Comparison of ENCODE assay signal across 25 cellular contexts in the genomic region with DNA sequence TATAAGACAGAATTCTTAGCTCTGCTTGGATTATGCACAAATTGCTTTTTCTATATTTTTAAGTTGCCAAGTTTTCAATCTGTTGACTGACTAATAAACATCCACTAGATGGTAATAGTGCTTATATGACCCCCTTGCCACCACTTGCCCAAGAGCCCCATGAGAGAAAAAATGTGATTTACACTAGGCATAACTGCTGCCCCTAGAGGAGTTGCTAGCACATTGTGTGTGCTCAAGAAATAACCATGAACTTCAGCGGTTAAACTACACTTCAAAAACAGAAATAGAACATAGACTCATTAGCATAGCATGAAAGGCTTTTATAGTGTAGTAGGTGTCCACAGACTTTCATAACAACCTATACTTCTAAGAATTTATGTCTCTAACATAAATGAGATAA.
DNase-seq lines count a peak whose midpoint lies in the region; ATAC-seq, FAIRE-seq and TF ChIP-seq lines count a peak whose summit lies in the region.
"Had no signal": no experiment of that assay in that cellular context is flagged by ENCODE, and none has a peak within 500 bp of the region (broad histone marks: within the 10 kb centered on the region; RNA-seq: fewer than 3 reads in every experiment).

No MANE protein-coding gene starts in this region.

- no peak overlapping the region for H2AFZ ChIP-seq in OCI-LY3 (ENCODE audit: low read depth, low read length)
- no peak overlapping the region for H2AFZ ChIP-seq in H1 (ENCODE audit: low read length)

- no peak overlapping the region for H3K4ac ChIP-seq in H1 (replicated peaks; ENCODE audit: insufficient read length, low read depth, low read length)

- no peaks in the 10 kb centered on the region for H3K27me3 Mint-ChIP-seq in T-helper 17 cell
- H3K27me3 Mint-ChIP-seq: activated CD8-positive, alpha-beta T cell treated with anti-CD3 and anti-CD28 coated beads for 36 hours; activated naive CD4-positive, alpha-beta T cell treated with anti-CD3 and anti-CD28 coated beads, Interleukin-2, amount 50 U/mL, for 24 hours; activated T-cell treated with anti-CD3 and anti-CD28 coated beads, Interleukin-2, amount 50 U/mL, for 24 hours had no signal

- H3K4me3 ChIP-seq in OCI-LY3 (ENCODE audit: low read length) (no peak overlapping the region), H1 (ENCODE audit: extremely low read depth in 1 of 4, insufficient read depth in 2 of 4, low read depth in 3 of 4, low read length in 4 of 4) (no peak overlapping the region)
- H3K4me3 ChIP-seq: gastrocnemius medialis, left ventricle myocardium inferior, mucosa of descending colon, thyroid gland had no signal

- H3K79me1 ChIP-seq in H1 (ENCODE audit: low read depth, low read length) = no peaks in the 10 kb centered on the region

- no peak overlapping the region for H4K5ac ChIP-seq in H1 (ENCODE audit: insufficient read length, low read depth, low read length)

- H3K4me3 Mint-ChIP-seq in T-helper 17 cell = no peak overlapping the region
- H3K4me3 Mint-ChIP-seq: activated CD8-positive, alpha-beta T cell treated with anti-CD3 and anti-CD28 coated beads for 36 hours; activated naive CD4-positive, alpha-beta T cell treated with anti-CD3 and anti-CD28 coated beads, Interleukin-2, amount 50 U/mL, for 24 hours; activated T-cell treated with anti-CD3 and anti-CD28 coated beads, Interleukin-2, amount 50 U/mL, for 24 hours; CD8-positive, alpha-beta T cell had no signal

- H3K9ac ChIP-seq in OCI-LY3 (ENCODE audit: low read length) = no peak overlapping the region
- H3K9ac ChIP-seq in H1 (replicated peaks in 1 of 4; ENCODE audit: extremely low read depth in 1 of 4, low read depth in 3 of 4, low read length in 3 of 4) = no peak overlapping the region

- H4K91ac ChIP-seq in H1 (replicated peaks; ENCODE audit: insufficient read length, low read length) = no peak overlapping the region

- H3K4me2 ChIP-seq in OCI-LY3 (ENCODE audit: low read length) = no peak overlapping the region
- H3K4me2 ChIP-seq in H1 (ENCODE audit: insufficient read depth in 1 of 2, low read depth in 2 of 2, low read length in 2 of 2) = no peak overlapping the region

- no peak overlapping the region for H2AK5ac ChIP-seq in H1 (ENCODE audit: low read depth, low read length)

- H3K36me3 Mint-ChIP-seq in T-helper 17 cell (ENCODE audit: low read depth) = no peaks in the 10 kb centered on the region
- H3K36me3 Mint-ChIP-seq: activated naive CD4-positive, alpha-beta T cell treated with anti-CD3 and anti-CD28 coated beads, Interleukin-2, amount 50 U/mL, for 24 hours; CD8-positive, alpha-beta T cell had no signal

- no peaks in the 10 kb centered on the region for H3K4me1 ChIP-seq in OCI-LY3 (ENCODE audit: low read length)
- no peaks in the 10 kb centered on the region for H3K4me1 ChIP-seq in H1 (replicated peaks in 1 of 4; ENCODE audit: control insufficient read depth in 3 of 4, insufficient read depth in 4 of 4, low read length in 3 of 4)
- H3K4me1 ChIP-seq: gastrocnemius medialis, left ventricle myocardium inferior, thyroid gland had no signal

- H3K14ac ChIP-seq in H1 (ENCODE audit: insufficient read length) = no peak overlapping the region

- TF ChIP-seq CTCF in OCI-LY3 (IDR thresholded peaks at IDR 0.05; ENCODE audit: low read depth, low read length) (0 out of 2 replicates have a peak, but pooled peaks have one; percentile 13), H1 (IDR thresholded peaks at IDR 0.05; ENCODE audit: control extremely low read depth in 1 of 3, insufficient read depth in 1 of 3, low read depth in 1 of 3, low read length in 3 of 3) (peak in 2 of 3 experiments; percentile 30 to 31; a peak in 2 of 4 replicates)

- ATAC-seq in T-helper 17 cell = no peak
- ATAC-seq: activated CD8-positive, alpha-beta T cell treated with anti-CD3 and anti-CD28 coated beads for 36 hours; CD8-positive, alpha-beta T cell; gastrocnemius medialis; mucosa of descending colon had no signal

- WGBS in H1 (ENCODE audit: extremely low coverage in 1 of 2, insufficient coverage in 1 of 2, insufficient read length in 1 of 2, insufficient replicate concordance in 2 of 2, low coverage in 1 of 2, low lambda C conversion rate in 2 of 2, missing lambda C conversion rate in 1 of 2), 2 experiments = 96% methylated on average over 1 of the region's 1 CpG; no CpG with 5 or more reads in 1 of the 2 experiments

- H4K20me1 ChIP-seq in OCI-LY3 (ENCODE audit: insufficient read depth, low read length) = no peaks in the 10 kb centered on the region
- no peaks in the 10 kb centered on the region for H4K20me1 ChIP-seq in H1 (replicated peaks in 1 of 2; ENCODE audit: control insufficient read depth in 1 of 2, insufficient read depth in 2 of 2, low read length in 2 of 2)

- H3K27ac Mint-ChIP-seq in T-helper 17 cell = no peak overlapping the region
- H3K27ac Mint-ChIP-seq: activated CD8-positive, alpha-beta T cell treated with anti-CD3 and anti-CD28 coated beads for 36 hours; activated naive CD4-positive, alpha-beta T cell treated with anti-CD3 and anti-CD28 coated beads, Interleukin-2, amount 50 U/mL, for 24 hours; activated T-cell treated with anti-CD3 and anti-CD28 coated beads, Interleukin-2, amount 50 U/mL, for 24 hours; CD8-positive, alpha-beta T cell had no signal

- H3K79me2 ChIP-seq in OCI-LY3 (ENCODE audit: low read length) (no peaks in the 10 kb centered on the region), H1 (ENCODE audit: control insufficient read depth in 1 of 2, insufficient read depth in 2 of 2, low read length in 2 of 2) (no peaks in the 10 kb centered on the region)

- H2BK120ac ChIP-seq in H1 (replicated peaks; ENCODE audit: low read depth, low read length) = no peak overlapping the region

- H2BK20ac ChIP-seq in H1 (ENCODE audit: low read length) = no peak overlapping the region

- no peak for TF ChIP-seq EP300 in H1 (IDR thresholded peaks at IDR 0.05; ENCODE audit: borderline replicate concordance in 1 of 2, low read depth in 2 of 2, low read length in 2 of 2)

- no peak overlapping the region for H3K18ac ChIP-seq in H1 (ENCODE audit: extremely low read depth, low read length)

- no peak overlapping the region for H3K23ac ChIP-seq in H1 (ENCODE audit: insufficient read length)

- no peak overlapping the region for H4K8ac ChIP-seq in H1 (ENCODE audit: extremely low read depth, insufficient read depth, low read length)

- CTCF ChIA-PET in H1 (lab: Charles Lee; ENCODE audit: partially characterized antibody) = interaction anchor here (0.7 to 1.6 kb wide), 3 partner anchors 13 to 102 kb away, joined by 3 read pairs; no protein-coding TSS in a partner anchor

- H2BK12ac ChIP-seq in H1 (ENCODE audit: low read depth, low read length) = no peak overlapping the region

- no peak overlapping the region for H2BK5ac ChIP-seq in H1 (ENCODE audit: low read depth, low read length)

- H3K9me3 ChIP-seq in OCI-LY3 (ENCODE audit: insufficient read depth, low read length) (no peaks in the 10 kb centered on the region), H1 (ENCODE audit: insufficient read depth in 2 of 2, low read depth in 1 of 2, low read length in 1 of 2) (no peaks in the 10 kb centered on the region), T-helper 17 cell (ENCODE audit: control insufficient read depth, low read length, poor library complexity, severe bottlenecking) (no peaks in the 10 kb centered on the region)
- H3K9me3 ChIP-seq: left ventricle myocardium inferior, mucosa of descending colon, neutrophil, thyroid gland had no signal

- POLR2A ChIA-PET in H1 (lab: Charles Lee; ENCODE audit: partially characterized antibody) = no interaction called here

- no peak overlapping the region for H2BK15ac ChIP-seq in H1 (ENCODE audit: low read length)

- H3K56ac ChIP-seq in H1 (replicated peaks; ENCODE audit: insufficient read length, low read depth, low read length) = no peak overlapping the region

- no peaks in the 10 kb centered on the region for H3K4me1 Mint-ChIP-seq in T-helper 17 cell
- H3K4me1 Mint-ChIP-seq: activated naive CD4-positive, alpha-beta T cell treated with anti-CD3 and anti-CD28 coated beads, Interleukin-2, amount 50 U/mL, for 24 hours had no signal

- H3K36me3 ChIP-seq in OCI-LY3 (replicated peaks; ENCODE audit: low read depth, low read length) (no peaks in the 10 kb centered on the region), H1 (ENCODE audit: control insufficient read depth in 2 of 4, insufficient read depth in 4 of 4, low read length in 3 of 4) (no peaks in the 10 kb centered on the region; a peak in 1 of 8 replicates)
- H3K36me3 ChIP-seq: gastrocnemius medialis, left ventricle myocardium inferior, neutrophil, thyroid gland had no signal

- no peaks in the 10 kb centered on the region for H3K23me2 ChIP-seq in H1 (ENCODE audit: low read depth, low read length)

- peak; percentile 23 for DNase-seq in NCI-H2171 treated with DMSO at 0.1 percent for 48 hours (lab: John Stamatoyannopoulos, UW)
- DNase-seq in NCI-H2171 (lab: John Stamatoyannopoulos, UW) = no peak
- no peak for DNase-seq in H1 (ENCODE audit: low read depth in 1 of 2, low spot score in 2 of 2)
- DNase-seq in cerebellum (ENCODE audit: low spot score) = no peak
- no peak for DNase-seq in NCI-H146 (lab: John Stamatoyannopoulos, UW)
- no peak for DNase-seq in putamen (ENCODE audit: low spot score)
- DNase-seq in T-helper 17 cell = no peak
- DNase-seq: activated CD4-positive, CD25-positive, alpha-beta regulatory T cell; activated CD8-positive, alpha-beta T cell treated with anti-CD3 and anti-CD28 coated beads for 36 hours; activated T-cell treated with anti-CD3 and anti-CD28 coated beads, Interleukin-2, amount 50 U/mL, for 24 hours; CD8-positive, alpha-beta T cell; cortex of kidney; EL; gastrocnemius medialis; left ventricle myocardium inferior; mucosa of descending colon; NCI-H1092; retina; SHP77 treated with DMSO at 0.1 percent for 48 hours; T-helper 2 cell; thyroid gland had no signal

- H3K27ac ChIP-seq in OCI-LY3 (ENCODE audit: low read length) = no peak overlapping the region
- no peak overlapping the region for H3K27ac ChIP-seq in H1 (ENCODE audit: low read depth, low read length)
- H3K27ac ChIP-seq: gastrocnemius medialis, left ventricle myocardium inferior, neutrophil, thyroid gland had no signal

- no peaks in the 10 kb centered on the region for H3K27me3 ChIP-seq in OCI-LY3 (ENCODE audit: low read depth, low read length)
- H3K27me3 ChIP-seq in H1 (replicated peaks in 1 of 4; ENCODE audit: control insufficient read depth in 3 of 4, extremely low read depth in 1 of 4, insufficient read depth in 3 of 4, low read length in 3 of 4) = no peaks in the 10 kb centered on the region
- H3K27me3 ChIP-seq: gastrocnemius medialis, neutrophil, thyroid gland had no signal

- no peak; a peak in 1 of 4 replicates for TF ChIP-seq RAD21 in H1 (IDR thresholded peaks at IDR 0.05 in 1 of 2, conservative IDR thresholded peaks at IDR 0.05 in 1 of 2; ENCODE audit: low read depth in 2 of 2, low read length in 2 of 2)

- TF ChIP-seq POLR2A in H1 (IDR thresholded peaks at IDR 0.05; ENCODE audit: control extremely low read depth in 1 of 2, low read depth in 2 of 2, low read length in 2 of 2) = no peak

- FAIRE-seq in H1 (lab: Jason Lieb, UNC) = no peak
- FAIRE-seq: H54 had no signal

TF ChIP-seq in H1, 55 proteins besides CTCF, POLR2A, EP300 and RAD21:
- TF ChIP-seq CBX5 (IDR thresholded peaks at IDR 0.05; ENCODE audit: low read depth, low read length) = no peak
